In the genomic region with DNA sequence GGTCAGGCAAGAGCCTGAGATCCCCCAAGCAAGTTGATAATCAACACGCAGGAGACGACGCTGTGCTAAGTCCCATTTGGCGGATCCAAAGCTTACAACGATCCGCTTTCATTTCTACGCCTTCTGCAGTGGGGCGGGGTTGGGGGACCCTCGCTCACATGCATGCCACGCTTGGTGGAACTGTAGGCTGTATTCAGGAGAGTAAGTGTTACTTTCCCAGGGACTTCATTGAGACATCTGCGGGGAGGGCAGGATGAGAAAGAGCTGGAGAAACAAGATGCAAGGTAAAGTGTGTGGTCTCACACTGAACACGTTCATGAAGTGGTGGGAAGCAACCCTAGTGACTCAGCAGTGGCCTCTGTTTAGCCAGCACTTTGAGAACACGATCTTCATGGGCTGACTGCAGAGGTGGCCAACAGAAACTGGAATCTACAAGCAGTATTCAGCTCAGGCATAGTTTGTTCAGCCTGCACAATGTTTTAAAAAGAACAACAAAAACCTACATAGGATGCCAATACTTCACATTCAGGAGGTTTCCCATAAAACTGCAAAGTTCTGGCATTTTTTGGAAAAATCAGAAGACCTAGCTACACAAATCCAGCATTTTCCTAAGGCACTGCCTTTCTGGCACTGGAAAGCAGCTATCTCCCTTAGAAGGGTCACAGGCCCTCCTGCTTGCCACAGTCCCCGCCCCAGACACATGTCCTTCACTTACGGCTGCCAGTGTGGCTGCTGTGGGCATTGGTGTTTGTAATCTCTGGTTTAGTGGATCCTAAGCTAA, we compare ENCODE assay signal across 9 cellular contexts.
A peak's percentile ranks its signal among the peaks of the same experiment; 100 is the strongest.
DNase-seq lines count a peak whose midpoint lies in the region; ATAC-seq and TF ChIP-seq lines count a peak whose summit lies in the region.
"Had no signal": no experiment of that assay in that cellular context is flagged by ENCODE, and none has a peak within 500 bp of the region (broad histone marks: within the 10 kb centered on the region; RNA-seq: fewer than 3 reads in every experiment).

No MANE protein-coding gene starts in this region.

- no peak for DNase-seq in activated naive CD4-positive, alpha-beta T cell treated with anti-CD3 and anti-CD28 coated beads for 36 hours
- DNase-seq in activated naive CD4-positive, alpha-beta T cell treated with anti-CD3 and anti-CD28 coated beads, Interleukin-2, amount 50 U/mL, for 16 hours: no peak
- DNase-seq in lower lobe of right lung (no peak), tibial artery (no peak)
- DNase-seq: WERI-Rb-1 had no signal

- H3K4me3 ChIP-seq in lower lobe of right lung (no peak overlapping the region), tibial artery (no peak overlapping the region)

- no peaks in the 10 kb centered on the region for H3K9me3 Mint-ChIP-seq in activated naive CD4-positive, alpha-beta T cell treated with anti-CD3 and anti-CD28 coated beads for 36 hours
- no peaks in the 10 kb centered on the region for H3K9me3 Mint-ChIP-seq in activated naive CD4-positive, alpha-beta T cell treated with anti-CD3 and anti-CD28 coated beads, Interleukin-2, amount 50 U/mL, for 24 hours

- H3K27ac ChIP-seq in lower lobe of right lung (peak overlapping the region; percentile 42), tibial artery (peak overlapping the region; percentile 63 to 64)
- H3K27ac ChIP-seq: WERI-Rb-1 had no signal

- no peaks in the 10 kb centered on the region for H3K36me3 ChIP-seq in lower lobe of right lung
- no peaks in the 10 kb centered on the region for H3K36me3 ChIP-seq in tibial artery
- H3K36me3 ChIP-seq: WERI-Rb-1 had no signal

- H3K4me1 ChIP-seq in lower lobe of right lung (peaks cover 60% of the 10 kb centered on the region), tibial artery (peaks cover 0 to 45% (median 21%) of the 10 kb centered on the region in 4 donors)

- TF ChIP-seq CTCF in lower lobe of right lung (IDR thresholded peaks at IDR 0.05): no peak
- TF ChIP-seq CTCF in tibial artery (IDR thresholded peaks at IDR 0.05): no peak

- peak overlapping the region; percentile 96 for H3K27ac Mint-ChIP-seq in activated naive CD4-positive, alpha-beta T cell treated with anti-CD3 and anti-CD28 coated beads for 36 hours
- H3K27ac Mint-ChIP-seq in activated naive CD4-positive, alpha-beta T cell treated with anti-CD3 and anti-CD28 coated beads, Interleukin-2, amount 50 U/mL, for 24 hours: peak overlapping the region; percentile 97

- H3K9me3 ChIP-seq in lower lobe of right lung (no peaks in the 10 kb centered on the region), tibial artery (no peaks in the 10 kb centered on the region)

- no peak for ATAC-seq in lower lobe of right lung
- ATAC-seq in HG02852 (IDR thresholded peaks at IDR 0.05; ENCODE audit: unreplicated experiment): no peak
- ATAC-seq in HG03175 (IDR thresholded peaks at IDR 0.05; ENCODE audit: unreplicated experiment): no peak
- no peak for ATAC-seq in HG03432 (IDR thresholded peaks at IDR 0.05; ENCODE audit: unreplicated experiment)

- intact Hi-C loops in activated naive CD4-positive, alpha-beta T cell treated with anti-CD3 and anti-CD28 coated beads for 36 hours (cut with micrococcal nuclease): loop anchor here (10.0 kb wide), 1 partner anchor 176 kb away; no protein-coding TSS in a partner anchor
- intact Hi-C loops in lower lobe of right lung (cut with DNase I): no loop called here
- intact Hi-C loops in tibial artery (cut with DNase I; ENCODE audit: low total_unique reads): no loop called here

- peak overlapping the region; percentile 89 for H3K4me3 Mint-ChIP-seq in activated naive CD4-positive, alpha-beta T cell treated with anti-CD3 and anti-CD28 coated beads for 36 hours
- peak overlapping the region; percentile 86 for H3K4me3 Mint-ChIP-seq in activated naive CD4-positive, alpha-beta T cell treated with anti-CD3 and anti-CD28 coated beads, Interleukin-2, amount 50 U/mL, for 24 hours

- H3K27me3 Mint-ChIP-seq in activated naive CD4-positive, alpha-beta T cell treated with anti-CD3 and anti-CD28 coated beads for 36 hours (ENCODE audit: low read depth): no peaks in the 10 kb centered on the region
- H3K27me3 Mint-ChIP-seq in activated naive CD4-positive, alpha-beta T cell treated with anti-CD3 and anti-CD28 coated beads, Interleukin-2, amount 50 U/mL, for 24 hours: no peaks in the 10 kb centered on the region

- no peaks in the 10 kb centered on the region for H3K27me3 ChIP-seq in lower lobe of right lung (ENCODE audit: low read depth)
- no peaks in the 10 kb centered on the region for H3K27me3 ChIP-seq in tibial artery

- peaks cover 4% of the 10 kb centered on the region for H3K36me3 Mint-ChIP-seq in activated naive CD4-positive, alpha-beta T cell treated with anti-CD3 and anti-CD28 coated beads for 36 hours (ENCODE audit: low read depth)
- no peaks in the 10 kb centered on the region for H3K36me3 Mint-ChIP-seq in activated naive CD4-positive, alpha-beta T cell treated with anti-CD3 and anti-CD28 coated beads, Interleukin-2, amount 50 U/mL, for 24 hours

- CTCF ChIA-PET in activated naive CD4-positive, alpha-beta T cell treated with anti-CD3 and anti-CD28 coated beads for 36 hours (lab: Charles Lee): interaction anchor here (0.6 to 2.1 kb wide), 4 partner anchors 12 to 47 kb away, joined by 3 to 7 read pairs (median 3); no protein-coding TSS in a partner anchor

- H3K4me1 Mint-ChIP-seq in activated naive CD4-positive, alpha-beta T cell treated with anti-CD3 and anti-CD28 coated beads for 36 hours (ENCODE audit: low read depth): peaks cover 79% of the 10 kb centered on the region
- H3K4me1 Mint-ChIP-seq in activated naive CD4-positive, alpha-beta T cell treated with anti-CD3 and anti-CD28 coated beads, Interleukin-2, amount 50 U/mL, for 24 hours: peaks cover 96% of the 10 kb centered on the region
